22 cellular contexts compared by ENCODE assay signal in the genomic region with DNA sequence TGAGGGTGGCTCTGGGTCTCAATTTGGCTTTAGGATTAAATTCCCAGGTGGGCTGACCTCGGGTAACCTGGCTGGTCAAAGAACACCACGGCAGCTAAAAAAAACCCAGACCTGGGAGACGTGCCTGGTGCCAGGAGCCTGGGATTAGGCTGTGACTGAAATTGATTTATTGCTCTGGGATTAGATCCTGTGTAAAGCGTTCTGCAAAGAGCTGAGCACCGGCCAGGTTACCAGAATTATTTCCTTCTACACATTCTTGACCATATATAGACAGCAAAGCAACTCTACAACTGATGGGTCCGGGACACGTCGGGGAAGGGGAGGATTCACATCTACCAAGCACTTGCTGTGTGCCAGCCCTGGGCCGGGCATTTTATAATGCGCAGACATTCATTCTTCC. TPM values are rescaled to one million over a fixed set of nuclear protein-coding genes. Genes with fewer than 3 reads are reported as not detected.
DNase-seq lines count a peak whose midpoint lies in the region; ATAC-seq and TF ChIP-seq lines count a peak whose summit lies in the region.
"Had no signal": no experiment of that assay in that cellular context is flagged by ENCODE, and none has a peak within 500 bp of the region (broad histone marks: within the 10 kb centered on the region; RNA-seq: fewer than 3 reads in every experiment).

No MANE protein-coding gene starts in this region.

- no peaks in the 10 kb centered on the region for H3F3A ChIP-seq in neural progenitor cell (ENCODE audit: low read depth)

- no peak overlapping the region for H3K9ac ChIP-seq in neural progenitor cell

- H3K27ac ChIP-seq in sigmoid colon (peak overlapping the region; percentile 61 to 79 (median 70)), neural progenitor cell (no peak overlapping the region)
- H3K27ac ChIP-seq: thyroid gland had no signal

- H3K4me3 ChIP-seq in sigmoid colon (no peak overlapping the region), MG63 (no peak overlapping the region), neural progenitor cell (no peak overlapping the region)
- H3K4me3 ChIP-seq: smooth muscle cell, thyroid gland had no signal

- H2AFZ ChIP-seq in neural progenitor cell (replicated peaks), result no peak overlapping the region

- H3K27me3 ChIP-seq in sigmoid colon, result no peaks in the 10 kb centered on the region
- H3K27me3 ChIP-seq in MG63, result no peaks in the 10 kb centered on the region
- no peaks in the 10 kb centered on the region for H3K27me3 ChIP-seq in neural progenitor cell
- H3K27me3 ChIP-seq: thyroid gland had no signal

- H3K4me1 Mint-ChIP-seq in neural progenitor cell, result peaks cover 10% of the 10 kb centered on the region

- peak; percentile 67 for ATAC-seq in left colon
- ATAC-seq: activated CD4-positive, CD25-positive, alpha-beta regulatory T cell treated with anti-CD3 and anti-CD28 coated beads, Interleukin-2, amount 50 U/mL, for 24 hours had no signal

- DNase-seq in D341Med (ENCODE audit: low spot score) (peak; percentile 42), NCI-H82 treated with DMSO at 0.1 percent for 48 hours (lab: John Stamatoyannopoulos, UW; ENCODE audit: unreplicated experiment) (peak; percentile 98), left colon (no peak), sigmoid colon (peak; percentile 78), MG63 (no peak), NCI-H1436 treated with DMSO at 0.1 percent for 48 hours (lab: John Stamatoyannopoulos, UW) (no peak), neural progenitor cell (ENCODE audit: low spot score) (no peak), AG20443 (ENCODE audit: low spot score) (no peak)
- DNase-seq: CD4-positive, CD25-positive, alpha-beta regulatory T cell; cerebellar nuclear complex; HFFc6; hypothalamus; kidney glomerular epithelial cell; midbrain; NCI-H2029 treated with DMSO at 0.1 percent for 48 hours; NCI-H510A treated with DMSO at 0.1 percent for 48 hours; nucleus accumbens; thyroid gland had no signal

- no peaks in the 10 kb centered on the region for H3K9me3 Mint-ChIP-seq in neural progenitor cell
- H3K9me3 Mint-ChIP-seq: activated T-helper 2 cell treated with anti-CD3 and anti-CD28 coated beads, Interferon-gamma antibody, Interleukin-2, Interleukin-4, amounts not matched to agents 10 μg/mL and 5 μg/mL and 100 μg/mL, durations not matched to agents 14 hours and 24 hours and 36 hours; T-helper 2 cell treated with Interferon-gamma antibody and Interleukin-4, amounts not matched to agents 5 μg/mL and 100 μg/mL, for 36 hours had no signal

- no peaks in the 10 kb centered on the region for H4K20me1 ChIP-seq in neural progenitor cell (ENCODE audit: low read depth)

- H3K79me2 ChIP-seq in neural progenitor cell (ENCODE audit: low read depth), result no peaks in the 10 kb centered on the region

- H3K4me3 Mint-ChIP-seq in neural progenitor cell, result no peak overlapping the region
- H3K4me3 Mint-ChIP-seq: CD4-positive, CD25-positive, alpha-beta regulatory T cell; HFFc6; T-helper 2 cell treated with Interferon-gamma antibody and Interleukin-4, amounts not matched to agents 5 μg/mL and 100 μg/mL, for 36 hours had no signal

- intact Hi-C loops in left colon (cut with DNase I, micrococcal nuclease) (no loop called here), sigmoid colon (cut with DNase I) (no loop called here)

- no peak for TF ChIP-seq CTCF in sigmoid colon (IDR thresholded peaks at IDR 0.05)
- no peak for TF ChIP-seq CTCF in neural progenitor cell (IDR thresholded peaks at IDR 0.05)

- no peaks in the 10 kb centered on the region for H3K36me3 Mint-ChIP-seq in neural progenitor cell

- WGBS in sigmoid colon, 2 donors, result 51 to 71% methylated on average over 10 of the region's 10 CpGs

- TF ChIP-seq POLR2A in sigmoid colon (IDR thresholded peaks at IDR 0.05), result no peak

- H3K4me1 ChIP-seq in sigmoid colon (peaks cover 0 to 20% (median 19%) of the 10 kb centered on the region in 4 donors), neural progenitor cell (no peaks in the 10 kb centered on the region)
- H3K4me1 ChIP-seq: thyroid gland had no signal

- H3K9me3 ChIP-seq in sigmoid colon (no peaks in the 10 kb centered on the region), MG63 (no peaks in the 10 kb centered on the region), neural progenitor cell (ENCODE audit: low read depth) (no peaks in the 10 kb centered on the region)
- H3K9me3 ChIP-seq: thyroid gland had no signal

- TF ChIP-seq EP300 in sigmoid colon (IDR thresholded peaks at IDR 0.05), result peak in 3 of 4 donors; percentile 8 to 35 (median 35)

- H3K27ac Mint-ChIP-seq in neural progenitor cell, result no peak overlapping the region
- H3K27ac Mint-ChIP-seq: activated T-helper 2 cell treated with anti-CD3 and anti-CD28 coated beads, Interferon-gamma antibody, Interleukin-2, Interleukin-4, amounts not matched to agents 10 μg/mL and 5 μg/mL and 100 μg/mL, durations not matched to agents 14 hours and 24 hours and 36 hours; CD4-positive, CD25-positive, alpha-beta regulatory T cell; HFFc6; T-helper 2 cell treated with Interferon-gamma antibody and Interleukin-4, amounts not matched to agents 5 μg/mL and 100 μg/mL, for 36 hours had no signal

- peaks cover 18% of the 10 kb centered on the region for H3K27me3 Mint-ChIP-seq in neural progenitor cell (ENCODE audit: insufficient read depth, low read depth)
- H3K27me3 Mint-ChIP-seq: CD4-positive, CD25-positive, alpha-beta regulatory T cell had no signal

- no peak overlapping the region for H3K4me2 ChIP-seq in neural progenitor cell
- H3K4me2 ChIP-seq: smooth muscle cell had no signal

- H3K36me3 ChIP-seq in sigmoid colon, result peaks cover 0 to 33% (median 7%) of the 10 kb centered on the region in 4 donors
- H3K36me3 ChIP-seq in MG63, result no peaks in the 10 kb centered on the region
- H3K36me3 ChIP-seq in neural progenitor cell, result no peaks in the 10 kb centered on the region

RNA-seq across cellular contexts. Expression of a gene that starts 45.2 kb away (rescaled TPM):
- total RNA-seq in left colon, result 10 to 100 TPM; 28.9 to 31.1 TPM
- 10 to 100 TPM; 16.3 to 24.2 (median 22.0) TPM for total RNA-seq in sigmoid colon
- polyA plus RNA-seq in sigmoid colon, result 10 to 100 TPM; 16.4 to 25.1 (median 17.4) TPM
- 12.8 and 25.8 TPM in 2 replicates for total RNA-seq in MG63 (2014; rRNA removed; shearing (Covaris generic); ENCODE audit: low replicate concordance)
- total RNA-seq in neural progenitor cell (ENCODE audit: low replicate concordance), result 0.30 and 0.40 TPM in 2 replicates

Comparison
In these comparisons a context has a peak if more than half of its experiments do, and no peak if none do; other contexts are left out.
1. DNase-seq: peak in D341Med (single experiment), NCI-H82 treated with DMSO at 0.1 percent for 48 hours (single experiment) and sigmoid colon (single experiment); none in left colon (0 of 2), MG63 (single experiment), NCI-H1436 treated with DMSO at 0.1 percent for 48 hours (single experiment), neural progenitor cell (single experiment) and AG20443 (single experiment).